8 cellular contexts compared by ENCODE assay signal in the genomic region with DNA sequence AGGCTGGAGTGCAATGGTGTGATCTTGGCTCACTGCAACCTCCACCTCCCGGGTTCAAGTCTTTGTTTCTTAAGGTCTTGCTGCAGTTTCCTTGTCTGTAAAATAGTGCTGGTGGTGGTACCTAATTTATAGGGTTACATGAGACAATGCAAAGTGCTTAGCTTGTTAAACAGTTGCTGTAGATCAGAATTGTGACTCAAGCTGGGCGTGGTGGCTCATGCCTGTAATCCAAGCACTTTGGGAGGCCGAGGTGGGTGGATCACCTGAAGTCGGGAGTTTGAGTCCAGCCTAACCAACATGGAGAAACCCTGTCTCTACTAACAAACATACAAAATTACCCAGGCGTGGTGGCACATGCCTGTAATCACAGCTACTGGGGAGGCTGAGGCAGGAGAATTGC. TPM values are rescaled to one million over a fixed set of nuclear protein-coding genes. Genes with fewer than 3 reads are reported as not detected.
DNase-seq lines count a peak whose midpoint lies in the region; ATAC-seq and TF ChIP-seq lines count a peak whose summit lies in the region.
"Not testable (repeated sequence)": the region's sequence is repeated elsewhere in the genome, so short reads cannot be mapped to it uniquely, and the experiment has no call there.

No MANE protein-coding gene starts in this region.

- H3K36me3 ChIP-seq in HCT116 (ENCODE audit: control insufficient read depth in 1 of 2, insufficient read depth in 2 of 2, low read length in 2 of 2); mammary epithelial cell (ENCODE audit: insufficient read depth, low read length); mucosa of rectum (ENCODE audit: control insufficient read depth in 2 of 2, insufficient read depth in 2 of 2, low read length in 2 of 2): not testable (repeated sequence)

- H3K9me2 ChIP-seq in HCT116 (ENCODE audit: insufficient read depth) = not testable (repeated sequence)

- not testable (repeated sequence) for H3K79me2 ChIP-seq in HCT116 (ENCODE audit: insufficient read depth, low read length); mammary epithelial cell (ENCODE audit: insufficient read depth, low read length)

- WGBS in mammary epithelial cell (ENCODE audit: low coverage, missing lambda C conversion rate) = 61% methylated on average over 4 of the region's 5 CpGs

- not testable (repeated sequence) for H3K27me3 Mint-ChIP-seq in type B pancreatic cell

- H3K9me3 ChIP-seq in HCT116 (ENCODE audit: control insufficient read depth in 1 of 2, insufficient read depth in 1 of 2, low read depth in 1 of 2, low read length in 2 of 2); mammary epithelial cell (replicated peaks; ENCODE audit: insufficient read depth, low read length); mucosa of rectum (ENCODE audit: control insufficient read depth in 2 of 2, low read length in 2 of 2): not testable (repeated sequence)

- H3K27me3 ChIP-seq in HCT116 (ENCODE audit: insufficient read depth, low read length); mammary epithelial cell (ENCODE audit: insufficient read depth, low read length); foreskin keratinocyte; mucosa of rectum (ENCODE audit: control insufficient read depth in 2 of 2, insufficient read depth in 2 of 2, low read length in 2 of 2): not testable (repeated sequence)

- H3K4me1 ChIP-seq in HCT116 (ENCODE audit: control insufficient read depth in 1 of 2, insufficient read depth in 2 of 2, low read length in 2 of 2) (peaks cover 5 to 31% of the 10 kb centered on the region in 2 experiments; a peak in 3 of 4 replicates), mammary epithelial cell (ENCODE audit: insufficient read depth, low read length) (peaks cover 27% of the 10 kb centered on the region), foreskin keratinocyte (peaks cover 25% of the 10 kb centered on the region), mucosa of rectum (ENCODE audit: control insufficient read depth in 2 of 2, insufficient read depth in 2 of 2, low read length in 2 of 2) (peaks cover 15 to 51% of the 10 kb centered on the region in 2 donors)

- CTCF ChIA-PET in HCT116 (lab: Charles Lee); RWPE1 (lab: Yijun Ruan, JAX); mammary epithelial cell (lab: Charles Lee; ENCODE audit: low non-redundant PET): not testable (repeated sequence)

- ATAC-seq in HCT116 = peak; percentile 46; the same call in 1 of the 2 replicates
- peak; percentile 50 for ATAC-seq in foreskin keratinocyte

- not testable (repeated sequence) for TF ChIP-seq RAD21 in HCT116 (IDR thresholded peaks at IDR 0.05; ENCODE audit: low read depth)

- H2AFZ ChIP-seq in HCT116 (ENCODE audit: low read depth, low read length, poor library complexity, severe bottlenecking) = peak overlapping the region; percentile 13
- not testable (repeated sequence) for H2AFZ ChIP-seq in mammary epithelial cell (ENCODE audit: low read depth, low read length)

- not testable (repeated sequence) for H3K4me3 Mint-ChIP-seq in type B pancreatic cell

- dilution Hi-C loops in mammary epithelial cell (cut with HindIII; ENCODE audit: low sequenced_read_pairs) = not testable (repeated sequence)

- H3K27ac Mint-ChIP-seq in type B pancreatic cell = peak overlapping the region; percentile 55

- H3K36me3 Mint-ChIP-seq in type B pancreatic cell = not testable (repeated sequence)

- not testable (repeated sequence) for H3K27ac ChIP-seq in HCT116 (ENCODE audit: low read depth, low read length); mammary epithelial cell (ENCODE audit: insufficient read depth, low read depth, low read length); foreskin keratinocyte
- peak overlapping the region; percentile 56 for H3K27ac ChIP-seq in RWPE1
- peak overlapping the region; percentile 37 to 62 for H3K27ac ChIP-seq in mucosa of rectum (ENCODE audit: low read depth in 2 of 2, low read length in 2 of 2)

- RAD21 ChIA-PET in HCT116 (lab: Charles Lee; ENCODE audit: low non-redundant PET in 1 of 2, low total read pairs in 2 of 2, uncharacterized antibody in 2 of 2, unreplicated experiment in 2 of 2) = not testable (repeated sequence)

- H3K4me1 Mint-ChIP-seq in type B pancreatic cell (ENCODE audit: unreplicated experiment) = not testable (repeated sequence)

- not testable (repeated sequence) for H4K20me1 ChIP-seq in HCT116 (ENCODE audit: insufficient read depth); mammary epithelial cell (ENCODE audit: insufficient read depth, low read length)

- POLR2A ChIA-PET in HCT116 (lab: Charles Lee) = interaction anchor here (0.7 to 1.0 kb wide), 2 partner anchors 16 to 586 kb away, joined by 3 read pairs; no protein-coding TSS in a partner anchor
- POLR2A ChIA-PET in RWPE1 (lab: Yijun Ruan, JAX; ENCODE audit: low non-redundant PET) = not testable (repeated sequence)

- intact Hi-C loops in HCT116 (cut with micrococcal nuclease); mammary epithelial cell (cut with micrococcal nuclease): not testable (repeated sequence)

- H3K4me3 ChIP-seq in HCT116 (replicated peaks in 1 of 2; ENCODE audit: low read depth in 1 of 2, low read length in 2 of 2); mammary epithelial cell (replicated peaks in 1 of 3; ENCODE audit: insufficient read depth in 1 of 3, low read depth in 2 of 3, low read length in 3 of 3); epithelial cell of esophagus (ENCODE audit: low read length); mucosa of rectum (ENCODE audit: low read length in 2 of 2): not testable (repeated sequence)

- in situ Hi-C loops in mammary epithelial cell (cut with MboI; ENCODE audit: low sequenced_read_pairs in 2 of 2) = not testable (repeated sequence)

- not testable (repeated sequence) for BruUV-seq in HCT116 (replicated peaks; lab: Mats Ljungman, UMichigan); mammary epithelial cell (replicated peaks; lab: Mats Ljungman, UMichigan)

- TF ChIP-seq POLR2A in HCT116 (IDR thresholded peaks at IDR 0.05; ENCODE audit: borderline replicate concordance, extremely low read depth, insufficient read depth, insufficient read length) = not testable (repeated sequence)

- H3K4me2 ChIP-seq in HCT116 (ENCODE audit: low read length) = peak overlapping the region; percentile 43
- H3K4me2 ChIP-seq in mammary epithelial cell (ENCODE audit: insufficient read depth, low read depth, low read length) = not testable (repeated sequence)

- DNase-seq in HCT116 (ENCODE audit: low read depth, low spot score); RWPE1 (ENCODE audit: low spot score); foreskin keratinocyte; type B pancreatic cell (ENCODE audit: extremely low spot score, unreplicated experiment): not testable (repeated sequence)
- peak; percentile 68 for DNase-seq in LoVo (ENCODE audit: low spot score)
- peak; percentile 34 for DNase-seq in mammary epithelial cell
- peak; percentile 77 for DNase-seq in epithelial cell of esophagus (ENCODE audit: low read depth)

- not testable (repeated sequence) for TF ChIP-seq CTCF in HCT116 (IDR thresholded peaks at IDR 0.05 in 2 of 3, conservative IDR thresholded peaks at IDR 0.05 in 1 of 3; ENCODE audit: borderline replicate concordance in 1 of 3, insufficient read depth in 1 of 3, low read depth in 2 of 3, low read length in 2 of 3); RWPE1 (conservative IDR thresholded peaks at IDR 0.05; ENCODE audit: low read depth); mammary epithelial cell (conservative IDR thresholded peaks at IDR 0.05 in 1 of 2, IDR thresholded peaks at IDR 0.05 in 1 of 2; ENCODE audit: extremely low read depth in 1 of 2, insufficient read depth in 1 of 2, low read depth in 1 of 2, low read length in 2 of 2); epithelial cell of esophagus (IDR thresholded peaks at IDR 0.05; ENCODE audit: insufficient read depth, low read depth, low read length, missing control alignments); foreskin keratinocyte (conservative IDR thresholded peaks at IDR 0.05); type B pancreatic cell (conservative IDR thresholded peaks at IDR 0.05)

- not testable (repeated sequence) for H3K9me3 Mint-ChIP-seq in type B pancreatic cell

- H3K9ac ChIP-seq in HCT116 (ENCODE audit: low read length); mammary epithelial cell (ENCODE audit: insufficient read depth, low read length); mucosa of rectum (ENCODE audit: low read depth in 1 of 2, low read length in 2 of 2): not testable (repeated sequence)

RNA-seq across cellular contexts. Expression of gene FLNB, which starts 19.1 kb away (rescaled TPM):
- 116 TPM for total RNA-seq in HCT116 (2021; ENCODE audit: unreplicated experiment)
- polyA plus RNA-seq in HCT116 (2012) = 149 and 179 TPM in 2 replicates
- 1,000 to 10,000 TPM in 1 of 2 donors, 100 to 1,000 TPM in 1; 930 to 1,038 TPM for total RNA-seq in mammary epithelial cell
- 415 TPM for polyA plus RNA-seq in mammary epithelial cell
- 1,694 TPM for polyA minus RNA-seq in mammary epithelial cell
- 399 and 593 TPM in 2 replicates for total RNA-seq in foreskin keratinocyte
- polyA plus RNA-seq in foreskin keratinocyte = 317 and 485 TPM in 2 replicates
- 204 and 295 TPM in 2 replicates for total RNA-seq in type B pancreatic cell (ENCODE audit: low replicate concordance)
